ENCODE assay signal across 7 cellular contexts in genomic region chr6:97870273-97870672, GRCh38.
"Had no signal": no experiment of that assay in that cellular context is flagged by ENCODE, and none has a peak within 500 bp of the region (broad histone marks: within the 10 kb centered on the region; RNA-seq: fewer than 3 reads in every experiment).

No MANE protein-coding gene starts in this region.

- H3K9ac ChIP-seq: GM23248 had no signal

- H2AFZ ChIP-seq: GM23248 had no signal

- FAIRE-seq: HTR-8/SVneo, K562 had no signal

- DNase-seq: GM23248, H7, HCEC 1CT, IMR-90, KG1 had no signal

- H3K27ac ChIP-seq: GM23248 had no signal

- H3K4me3 ChIP-seq: GM23248, K562 had no signal

- ATAC-seq: K562 had no signal
